ENCODE assay signal across 24 cellular contexts in the genomic region with DNA sequence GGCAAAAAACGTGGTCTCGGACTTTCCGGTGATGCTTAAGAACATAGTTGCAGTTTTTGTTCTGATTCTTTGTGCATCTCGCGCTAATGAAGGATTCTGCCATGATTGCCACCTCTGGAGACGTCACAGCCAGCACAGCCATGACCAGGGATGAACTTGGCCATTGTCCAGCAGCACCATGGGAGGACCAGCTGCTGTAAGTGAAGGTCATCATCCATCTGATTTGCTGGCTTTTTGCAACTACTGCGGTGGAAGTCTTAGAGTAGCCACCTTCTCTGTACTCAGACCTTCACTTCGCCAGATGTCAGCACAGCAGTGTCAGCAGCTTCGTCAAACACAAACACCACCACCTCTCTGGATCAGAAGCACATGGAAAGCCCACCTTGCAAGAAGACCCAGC.
"Had no signal": no experiment of that assay in that cellular context is flagged by ENCODE, and none has a peak within 500 bp of the region (broad histone marks: within the 10 kb centered on the region; RNA-seq: fewer than 3 reads in every experiment).

No MANE protein-coding gene starts in this region.

- H3K9me3 Mint-ChIP-seq: activated CD4-positive, alpha-beta memory T cell treated with anti-CD3 and anti-CD28 coated beads for 36 hours; activated CD4-positive, alpha-beta T cell treated with anti-CD3 and anti-CD28 coated beads, Interleukin-2, amount 10 ng/mL, durations not matched to agents 24 days and 14 days; activated naive CD4-positive, alpha-beta T cell treated with anti-CD3 and anti-CD28 coated beads, Interleukin-2, amount 50 U/mL, for 72 hours; activated T-cell treated with anti-CD3 and anti-CD28 coated beads, Interleukin-2, amount 50 U/mL, for 72 hours; nephron; stimulated activated effector memory CD8-positive, alpha-beta T cell treated with anti-CD3 and anti-CD28 coated beads, Interleukin-12 subunit alpha, Interleukin-12 subunit beta, amount 100 ng/mL, for 72 hours; stimulated activated naive CD8-positive, alpha-beta T cell treated with anti-CD3 and anti-CD28 coated beads, Interleukin-15, Interleukin-2, amounts not matched to agents 100 ng/mL and 50 ng/mL, for 24 hours had no signal

- H3K4me3 Mint-ChIP-seq: activated CD4-positive, alpha-beta memory T cell treated with anti-CD3 and anti-CD28 coated beads for 36 hours; activated CD4-positive, alpha-beta T cell treated with anti-CD3 and anti-CD28 coated beads, Interleukin-2, amount 10 ng/mL, durations not matched to agents 24 days and 14 days; activated T-cell treated with anti-CD3 and anti-CD28 coated beads, Interleukin-2, amount 50 U/mL, for 72 hours; nephron; stimulated activated effector memory CD8-positive, alpha-beta T cell treated with anti-CD3 and anti-CD28 coated beads, Interleukin-12 subunit alpha, Interleukin-12 subunit beta, amount 100 ng/mL, for 72 hours; stimulated activated naive CD8-positive, alpha-beta T cell treated with anti-CD3 and anti-CD28 coated beads, Interleukin-15, Interleukin-2, amounts not matched to agents 100 ng/mL and 50 ng/mL, for 24 hours had no signal

- H3K36me3 Mint-ChIP-seq: activated CD4-positive, alpha-beta memory T cell treated with anti-CD3 and anti-CD28 coated beads for 36 hours; stimulated activated effector memory CD8-positive, alpha-beta T cell treated with anti-CD3 and anti-CD28 coated beads, Interleukin-12 subunit alpha, Interleukin-12 subunit beta, amount 100 ng/mL, for 72 hours had no signal

- H3K27ac ChIP-seq: breast epithelium, gastroesophageal sphincter, hepatocyte, neutrophil, sigmoid colon had no signal

- H3K27ac Mint-ChIP-seq: activated CD4-positive, alpha-beta memory T cell treated with anti-CD3 and anti-CD28 coated beads for 36 hours; activated CD4-positive, alpha-beta T cell treated with anti-CD3 and anti-CD28 coated beads, Interleukin-2, amount 10 ng/mL, durations not matched to agents 24 days and 14 days; activated naive CD4-positive, alpha-beta T cell treated with anti-CD3 and anti-CD28 coated beads, Interleukin-2, amount 50 U/mL, for 72 hours; activated T-cell treated with anti-CD3 and anti-CD28 coated beads, Interleukin-2, amount 50 U/mL, for 72 hours; nephron; stimulated activated effector memory CD8-positive, alpha-beta T cell treated with anti-CD3 and anti-CD28 coated beads, Interleukin-12 subunit alpha, Interleukin-12 subunit beta, amount 100 ng/mL, for 72 hours; stimulated activated naive CD8-positive, alpha-beta T cell treated with anti-CD3 and anti-CD28 coated beads, Interleukin-15, Interleukin-2, amounts not matched to agents 100 ng/mL and 50 ng/mL, for 24 hours had no signal

- DNase-seq: activated CD4-positive, alpha-beta memory T cell treated with anti-CD3 and anti-CD28 coated beads for 36 hours; activated CD4-positive, alpha-beta T cell treated with anti-CD3 and anti-CD28 coated beads, Interleukin-2, amount 10 ng/mL, durations not matched to agents 24 days and 14 days; activated CD4-positive, CD25-positive, alpha-beta regulatory T cell treated with anti-CD3 and anti-CD28 coated beads, Interleukin-2, amount 50 U/mL, for 72 hours; activated naive CD4-positive, alpha-beta T cell; activated T-cell treated with anti-CD3 and anti-CD28 coated beads for 4 hours; activated T-cell treated with anti-CD3 and anti-CD28 coated beads, Interleukin-2, amount 50 U/mL, for 72 hours; cortex of kidney; left cardiac atrium; left ventricle myocardium superior; retina; sigmoid colon; small intestine; stimulated activated CD4-positive, alpha-beta T cell treated with anti-CD3 and anti-CD28 coated beads, Interleukin-4, amount 100 ng/mL, for 24 hours; T-helper 2 cell had no signal

- FAIRE-seq: endothelial cell of umbilical vein, keratinocyte, small intestine had no signal
